In genomic region chr20:23420943-23421925, GRCh38 we compare ENCODE assay signal across 8 cellular contexts. TPM values are rescaled to one million over a fixed set of nuclear protein-coding genes. Genes with fewer than 3 reads are reported as not detected.
DNase-seq lines count a peak whose midpoint lies in the region; ATAC-seq and TF ChIP-seq lines count a peak whose summit lies in the region.

Gene NAPB (minus strand): TSS chr20:23421488. CDS start chr20:23421402, 86 bp downstream.

- peaks cover 0 to 5% (median 0%) of the 10 kb centered on the region in 7 donors for H3K27me3 ChIP-seq in heart right ventricle

- ATAC-seq in HG02870 (IDR thresholded peaks at IDR 0.05; ENCODE audit: unreplicated experiment) = peak; percentile 94
- ATAC-seq in heart right ventricle = peak; percentile 98 to 99 (median 99)

- H3K9me3 ChIP-seq in heart right ventricle = no peaks in the 10 kb centered on the region

- peak within 1 kb of the TSS; percentile 85 for H3K4me3 Mint-ChIP-seq in type B pancreatic cell

- H3K27me3 Mint-ChIP-seq in type B pancreatic cell = no peaks in the 10 kb centered on the region

- in situ Hi-C loops in GM13977 (cut with MboI; ENCODE audit: low pct_unique_long_range_greater_than_20kb, low sequenced_read_pairs, unreplicated experiment) = no loop called here

- peaks cover 15% of the 10 kb centered on the region for H3K4me1 Mint-ChIP-seq in type B pancreatic cell (ENCODE audit: unreplicated experiment)

- peak; percentile 96 for DNase-seq in GM13977 (ENCODE audit: low spot score)
- DNase-seq in NCI-H1436 treated with DMSO at 0.1 percent for 48 hours (lab: John Stamatoyannopoulos, UW) = peak; percentile 74
- peak; percentile 89 for DNase-seq in T follicular helper cell (ENCODE audit: low read depth)
- peak; percentile 96 to 97 for DNase-seq in heart right ventricle
- DNase-seq in posterior cingulate gyrus = peak; percentile 94 to 99 (median 96)
- DNase-seq in type B pancreatic cell (ENCODE audit: extremely low spot score, unreplicated experiment) = peak; percentile 94

- H3K4me1 ChIP-seq in heart right ventricle = peaks cover 0 to 40% (median 30%) of the 10 kb centered on the region in 9 donors

- no peaks in the 10 kb centered on the region for H3K9me3 Mint-ChIP-seq in type B pancreatic cell

- H3K27ac ChIP-seq in adipose tissue (ENCODE audit: low read depth, low read length) = peak within 1 kb of the TSS; percentile 80
- peak within 1 kb of the TSS; percentile 78 to 95 (median 94) for H3K27ac ChIP-seq in heart right ventricle

- H3K36me3 Mint-ChIP-seq in type B pancreatic cell = no peaks in the 10 kb centered on the region

- H3K36me3 ChIP-seq in heart right ventricle = no peaks in the 10 kb centered on the region

- intact Hi-C loops in heart right ventricle (cut with DNase I) = loop anchor here in 4 of 10 donors (5.0 kb wide), 1 partner anchor 59 kb away; the partner anchor contains the start of gene GZF1 (in 4 of the 4)
- intact Hi-C loops in posterior cingulate gyrus (cut with DNase I) = loop anchor here (1.0 kb wide), 1 partner anchor 60 kb away; no protein-coding TSS in a partner anchor

- H3K27ac Mint-ChIP-seq in type B pancreatic cell = peak within 1 kb of the TSS; percentile 91

- 0 to 1% (median 1%) methylated on average over 52 to 64 of the region's 64 CpGs for WGBS in adipose tissue, 3 donors
- WGBS in heart right ventricle, 2 donors = 0 to 1% methylated on average over 64 of the region's 64 CpGs

- TF ChIP-seq CTCF in GM13977 (IDR thresholded peaks at IDR 0.05; ENCODE audit: extremely low read depth, insufficient read depth, missing control alignments) (peak; percentile 21), heart right ventricle (IDR thresholded peaks at IDR 0.05) (peak; percentile 45 to 73 (median 62)), type B pancreatic cell (conservative IDR thresholded peaks at IDR 0.05) (peak; percentile 69)

- peak within 1 kb of the TSS; percentile 82 to 98 (median 94) for H3K4me3 ChIP-seq in heart right ventricle

RNA-seq across cellular contexts. Expression of gene NAPB, which starts in this region (rescaled TPM):
- polyA plus RNA-seq in adipose tissue (1 to 10 TPM; 2.6 to 7.6 (median 3.8) TPM), heart right ventricle (1 to 10 TPM; 2.1 to 5.8 TPM)
- total RNA-seq in heart right ventricle (1 to 10 TPM; 3.1 to 7.2 (median 6.1) TPM), type B pancreatic cell (ENCODE audit: low replicate concordance) (10.5 and 15.1 TPM in 2 replicates)

Comparison
In these comparisons a context has a peak if more than half of its experiments do, and no peak if none do; other contexts are left out.
1. Peak in every context shown above with its lines: DNase-seq, ATAC-seq, H3K4me3 ChIP-seq and H3K27ac ChIP-seq.